ENCODE assay signal across 22 cellular contexts in genomic region chr21:18760247-18760646, GRCh38.
DNase-seq lines count a peak whose midpoint lies in the region; ATAC-seq and TF ChIP-seq lines count a peak whose summit lies in the region.
"Had no signal": no experiment of that assay in that cellular context is flagged by ENCODE, and none has a peak within 500 bp of the region (broad histone marks: within the 10 kb centered on the region; RNA-seq: fewer than 3 reads in every experiment).

No MANE protein-coding gene starts in this region.

- no peak overlapping the region for H3K18ac ChIP-seq in mesendoderm (ENCODE audit: low read length)

- TF ChIP-seq CTCF in C4-2B (conservative IDR thresholded peaks at IDR 0.05), result no peak
- no peak for TF ChIP-seq CTCF in CD8-positive, alpha-beta T cell (IDR thresholded peaks at IDR 0.05)

- no peak overlapping the region for H2AK5ac ChIP-seq in mesendoderm (ENCODE audit: low read length)

- H3K9me3 Mint-ChIP-seq in activated T-helper 2 cell treated with anti-CD3 and anti-CD28 coated beads, Interferon-gamma antibody, Interleukin-2, Interleukin-4, amounts not matched to agents 10 μg/mL and 5 μg/mL and 100 μg/mL, durations not matched to agents 14 hours and 24 hours and 36 hours, result peaks cover 42% of the 10 kb centered on the region
- peaks cover 5% of the 10 kb centered on the region for H3K9me3 Mint-ChIP-seq in CD8-positive, alpha-beta T cell
- peaks cover 0 to 17% (median 4%) of the 10 kb centered on the region in 11 donors for H3K9me3 Mint-ChIP-seq in naive thymus-derived CD4-positive, alpha-beta T cell

- H3K4ac ChIP-seq in mesendoderm (ENCODE audit: low read depth, low read length), result no peak overlapping the region

- no peak overlapping the region for H2BK120ac ChIP-seq in mesendoderm (ENCODE audit: low read depth, low read length)

- no peak overlapping the region for H2BK5ac ChIP-seq in mesendoderm (ENCODE audit: low read length)

- intact Hi-C loops in activated T-helper 2 cell treated with anti-CD3 and anti-CD28 coated beads, Interferon-gamma antibody, Interleukin-2, Interleukin-4, amounts not matched to agents 10 μg/mL and 5 μg/mL and 100 μg/mL, durations not matched to agents 14 hours and 24 hours and 36 hours (cut with micrococcal nuclease), result no loop called here
- intact Hi-C loops in CD8-positive, alpha-beta T cell (cut with DNase I, micrococcal nuclease), result no loop called here
- intact Hi-C loops in naive thymus-derived CD4-positive, alpha-beta T cell (cut with micrococcal nuclease), result no loop called here

- H3K36me3 Mint-ChIP-seq in activated T-helper 2 cell treated with anti-CD3 and anti-CD28 coated beads, Interferon-gamma antibody, Interleukin-2, Interleukin-4, amounts not matched to agents 10 μg/mL and 5 μg/mL and 100 μg/mL, durations not matched to agents 14 hours and 24 hours and 36 hours (ENCODE audit: low read depth), result no peaks in the 10 kb centered on the region
- no peaks in the 10 kb centered on the region for H3K36me3 Mint-ChIP-seq in CD8-positive, alpha-beta T cell
- H3K36me3 Mint-ChIP-seq in naive thymus-derived CD4-positive, alpha-beta T cell, result peaks cover 0 to 3% (median 0%) of the 10 kb centered on the region in 5 donors

- H3K23ac ChIP-seq in mesendoderm (ENCODE audit: low read length), result no peak overlapping the region

- H3K56ac ChIP-seq in mesendoderm (ENCODE audit: low read length), result no peak overlapping the region

- H3K27ac Mint-ChIP-seq in activated T-helper 2 cell treated with anti-CD3 and anti-CD28 coated beads, Interferon-gamma antibody, Interleukin-2, Interleukin-4, amounts not matched to agents 10 μg/mL and 5 μg/mL and 100 μg/mL, durations not matched to agents 14 hours and 24 hours and 36 hours, result no peak overlapping the region
- H3K27ac Mint-ChIP-seq in CD8-positive, alpha-beta T cell, result no peak overlapping the region
- H3K27ac Mint-ChIP-seq in naive thymus-derived CD4-positive, alpha-beta T cell, result no peak overlapping the region
- H3K27ac Mint-ChIP-seq: CD8-positive, alpha-beta memory T cell had no signal

- no peaks in the 10 kb centered on the region for H3K27me3 Mint-ChIP-seq in activated T-helper 2 cell treated with anti-CD3 and anti-CD28 coated beads, Interferon-gamma antibody, Interleukin-2, Interleukin-4, amounts not matched to agents 10 μg/mL and 5 μg/mL and 100 μg/mL, durations not matched to agents 14 hours and 24 hours and 36 hours (ENCODE audit: low read depth)
- no peaks in the 10 kb centered on the region for H3K27me3 Mint-ChIP-seq in CD8-positive, alpha-beta T cell (ENCODE audit: low read depth)
- H3K27me3 Mint-ChIP-seq in naive thymus-derived CD4-positive, alpha-beta T cell, result no peaks in the 10 kb centered on the region

- H3K4me1 ChIP-seq in mesendoderm (ENCODE audit: control insufficient read depth, low read depth, low read length), result no peaks in the 10 kb centered on the region
- no peaks in the 10 kb centered on the region for H3K4me1 ChIP-seq in CD8-positive, alpha-beta T cell (ENCODE audit: insufficient read depth, low read length)
- H3K4me1 ChIP-seq in naive thymus-derived CD4-positive, alpha-beta T cell (ENCODE audit: control insufficient read depth in 2 of 2, insufficient read depth in 2 of 2, low read length in 2 of 2), result no peaks in the 10 kb centered on the region

- H3K27ac ChIP-seq in C4-2B, result peak overlapping the region; percentile 86
- H3K27ac ChIP-seq in mesendoderm (ENCODE audit: low read depth, low read length), result no peak overlapping the region
- no peak overlapping the region for H3K27ac ChIP-seq in CD8-positive, alpha-beta T cell (ENCODE audit: low read depth, low read length)
- no peak overlapping the region for H3K27ac ChIP-seq in naive thymus-derived CD4-positive, alpha-beta T cell (ENCODE audit: low read depth, low read length)
- H3K27ac ChIP-seq: SK-N-MC had no signal

- H2BK15ac ChIP-seq in mesendoderm (replicated peaks; ENCODE audit: low read depth), result no peak overlapping the region

- CTCF ChIA-PET in CD8-positive, alpha-beta T cell (lab: Charles Lee), result no interaction called here
- CTCF ChIA-PET in naive thymus-derived CD4-positive, alpha-beta T cell (lab: Charles Lee), result no interaction called here

- no peak overlapping the region for H4K5ac ChIP-seq in mesendoderm (ENCODE audit: low read length)

- no peak overlapping the region for H3K4me2 ChIP-seq in mesendoderm (ENCODE audit: low read length)

- H3K9me3 ChIP-seq in CD8-positive, alpha-beta T cell (ENCODE audit: low read length), result no peaks in the 10 kb centered on the region
- no peaks in the 10 kb centered on the region for H3K9me3 ChIP-seq in naive thymus-derived CD4-positive, alpha-beta T cell (ENCODE audit: control insufficient read depth in 2 of 3, low read length in 3 of 3)

- H3K9ac ChIP-seq in mesendoderm (ENCODE audit: low read length), result no peak overlapping the region

- POLR2A ChIA-PET in CD8-positive, alpha-beta T cell (lab: Charles Lee), result no interaction called here
- POLR2A ChIA-PET in naive thymus-derived CD4-positive, alpha-beta T cell (lab: Charles Lee), result no interaction called here

- H3K36me3 ChIP-seq in mesendoderm (ENCODE audit: control insufficient read depth, insufficient read depth, low read length), result no peaks in the 10 kb centered on the region
- no peaks in the 10 kb centered on the region for H3K36me3 ChIP-seq in CD8-positive, alpha-beta T cell (ENCODE audit: insufficient read depth, low read length)
- H3K36me3 ChIP-seq in naive thymus-derived CD4-positive, alpha-beta T cell (ENCODE audit: control insufficient read depth in 2 of 3, insufficient read depth in 3 of 3, low read length in 3 of 3), result no peaks in the 10 kb centered on the region

- H3K79me2 ChIP-seq in mesendoderm (ENCODE audit: control insufficient read depth, insufficient read depth, low read length), result no peaks in the 10 kb centered on the region

- ATAC-seq in CD8-positive, alpha-beta T cell, result no peak
- ATAC-seq in naive thymus-derived CD4-positive, alpha-beta T cell, result no peak
- ATAC-seq: HCT116, Panc1 had no signal

- no CpG with 5 or more reads among the region's 5 CpGs for WGBS in mesendoderm (ENCODE audit: extremely low coverage, insufficient coverage, low lambda C conversion rate)

- no peaks in the 10 kb centered on the region for H3K27me3 ChIP-seq in mesendoderm (ENCODE audit: insufficient read depth, low read length, poor library complexity)
- no peaks in the 10 kb centered on the region for H3K27me3 ChIP-seq in CD8-positive, alpha-beta T cell (ENCODE audit: insufficient read depth, low read length)
- no peaks in the 10 kb centered on the region for H3K27me3 ChIP-seq in naive thymus-derived CD4-positive, alpha-beta T cell (ENCODE audit: control insufficient read depth in 2 of 2, insufficient read depth in 2 of 2, low read length in 2 of 2)

- no peak overlapping the region for H4K8ac ChIP-seq in mesendoderm (ENCODE audit: low read depth, low read length)

- H3K4me3 Mint-ChIP-seq in activated T-helper 2 cell treated with anti-CD3 and anti-CD28 coated beads, Interferon-gamma antibody, Interleukin-2, Interleukin-4, amounts not matched to agents 10 μg/mL and 5 μg/mL and 100 μg/mL, durations not matched to agents 14 hours and 24 hours and 36 hours (ENCODE audit: low read depth), result no peak overlapping the region
- H3K4me3 Mint-ChIP-seq in CD8-positive, alpha-beta T cell, result no peak overlapping the region
- H3K4me3 Mint-ChIP-seq in naive thymus-derived CD4-positive, alpha-beta T cell, result no peak overlapping the region
- H3K4me3 Mint-ChIP-seq: CD8-positive, alpha-beta memory T cell had no signal

- H3K4me3 ChIP-seq in mesendoderm (ENCODE audit: low read length), result no peak overlapping the region
- no peak overlapping the region for H3K4me3 ChIP-seq in CD8-positive, alpha-beta T cell (ENCODE audit: low read depth, low read length)
- H3K4me3 ChIP-seq in naive thymus-derived CD4-positive, alpha-beta T cell (ENCODE audit: low read length), result no peak overlapping the region
- H3K4me3 ChIP-seq: SK-N-MC had no signal

- H3K4me1 Mint-ChIP-seq in activated T-helper 2 cell treated with anti-CD3 and anti-CD28 coated beads, Interferon-gamma antibody, Interleukin-2, Interleukin-4, amounts not matched to agents 10 μg/mL and 5 μg/mL and 100 μg/mL, durations not matched to agents 14 hours and 24 hours and 36 hours (ENCODE audit: low read depth), result no peaks in the 10 kb centered on the region
- no peaks in the 10 kb centered on the region for H3K4me1 Mint-ChIP-seq in CD8-positive, alpha-beta T cell (ENCODE audit: low read depth)
- H3K4me1 Mint-ChIP-seq in naive thymus-derived CD4-positive, alpha-beta T cell, result no peaks in the 10 kb centered on the region
- H3K4me1 Mint-ChIP-seq: CD8-positive, alpha-beta memory T cell had no signal

- DNase-seq in DMS53 treated with DMSO at 0.1 percent for 48 hours (lab: John Stamatoyannopoulos, UW; ENCODE audit: unreplicated experiment) (peak; percentile 22), NCI-H1105 treated with DMSO at 0.1 percent for 48 hours (lab: John Stamatoyannopoulos, UW) (peak; percentile 61), mesendoderm (peak; percentile 5)
- no peak for DNase-seq in activated T-helper 2 cell treated with anti-CD3 and anti-CD28 coated beads, Interferon-gamma antibody, Interleukin-2, Interleukin-4, amounts not matched to agents 10 μg/mL and 5 μg/mL and 100 μg/mL, durations not matched to agents 14 hours and 24 hours and 36 hours (ENCODE audit: low spot score)
- no peak for DNase-seq in CD8-positive, alpha-beta T cell
- DNase-seq in naive thymus-derived CD4-positive, alpha-beta T cell, result no peak
- DNase-seq: C1 segment of cervical spinal cord; Calu3; CD8-positive, alpha-beta memory T cell; DMS153; Karpas-422; NCI-H1092 treated with DMSO at 0.1 percent for 48 hours; NCI-H1694; NCI-H2029 treated with DMSO at 0.1 percent for 48 hours; NCI-H2227 treated with DMSO at 0.1 percent for 48 hours; NCI-H524; NCI-H774; SIG-M5 had no signal

- no peaks in the 10 kb centered on the region for H3K79me1 ChIP-seq in mesendoderm (ENCODE audit: low read length)

Comparison
In these comparisons a context has a peak if more than half of its experiments do, and no peak if none do; other contexts are left out.
1. DNase-seq: peak in DMS53 treated with DMSO at 0.1 percent for 48 hours (single experiment), NCI-H1105 treated with DMSO at 0.1 percent for 48 hours (single experiment) and mesendoderm (single experiment); none in activated T-helper 2 cell treated with anti-CD3 and anti-CD28 coated beads, Interferon-gamma antibody, Interleukin-2, Interleukin-4, amounts not matched to agents 10 μg/mL and 5 μg/mL and 100 μg/mL, durations not matched to agents 14 hours and 24 hours and 36 hours (single experiment), CD8-positive, alpha-beta T cell (0 of 7) and naive thymus-derived CD4-positive, alpha-beta T cell (0 of 9).